8 cellular contexts compared by ENCODE assay signal in the genomic region with DNA sequence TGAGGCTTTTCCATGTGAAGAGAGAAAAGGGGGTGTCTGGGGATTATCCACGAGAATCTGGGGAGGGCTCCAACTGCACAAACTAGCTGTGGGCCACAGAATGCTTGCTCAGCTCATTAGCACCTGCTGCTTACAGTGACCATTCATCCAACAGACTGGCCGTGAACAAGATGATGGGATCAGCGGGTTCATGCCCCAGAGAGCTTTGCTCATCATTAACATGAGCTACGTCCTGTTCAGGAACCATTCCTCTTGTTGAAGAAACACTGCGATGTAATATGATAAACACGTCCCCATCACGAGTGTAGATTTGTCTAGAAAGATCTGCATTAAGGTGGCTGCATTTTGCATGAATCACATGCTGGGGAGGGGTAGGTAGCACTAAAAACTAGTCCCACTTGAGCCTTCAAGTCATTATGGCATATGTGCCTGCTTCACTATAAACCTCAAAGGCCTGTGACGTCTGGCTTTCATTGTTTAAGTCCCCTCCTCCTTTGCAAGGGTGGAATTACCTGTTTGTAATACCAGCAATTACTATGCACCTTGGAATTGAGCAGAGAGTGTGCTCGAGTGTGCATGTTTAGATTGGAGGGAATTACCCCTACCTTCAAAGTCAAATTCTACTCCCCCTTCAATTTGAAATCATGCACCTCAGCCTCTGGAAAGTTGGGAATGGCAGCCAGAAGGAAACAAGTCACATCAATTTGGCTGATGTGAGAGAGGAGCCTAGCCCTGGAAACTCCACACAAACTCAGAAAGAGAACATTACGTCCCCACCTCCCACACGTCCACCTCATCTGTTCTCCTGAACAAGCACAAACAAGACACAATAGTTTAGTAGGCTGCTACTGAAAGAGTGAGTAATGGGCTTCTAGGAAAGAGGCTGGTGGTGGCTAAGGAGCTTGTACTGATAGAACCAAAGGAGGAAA. TPM values are rescaled to one million over a fixed set of nuclear protein-coding genes. Genes with fewer than 3 reads are reported as not detected.
DNase-seq lines count a peak whose midpoint lies in the region; ATAC-seq, FAIRE-seq and TF ChIP-seq lines count a peak whose summit lies in the region.

No MANE protein-coding gene starts in this region.

- FAIRE-seq in GM12891 (lab: Jason Lieb, UNC): no peak

- TF ChIP-seq POLR2A in GM12891 (IDR thresholded peaks at IDR 0.05; ENCODE audit: low read depth, low read length): no peak

- peak; percentile 72 for ATAC-seq in esophagus mucosa
- no peak for ATAC-seq in HG03378 (IDR thresholded peaks at IDR 0.05; ENCODE audit: unreplicated experiment)
- no peak for ATAC-seq in HG02938 (IDR thresholded peaks at IDR 0.05; ENCODE audit: unreplicated experiment)
- no peak for ATAC-seq in HG03571 (IDR thresholded peaks at IDR 0.05; ENCODE audit: unreplicated experiment)

- no peak for DNase-seq in GM12891 (ENCODE audit: insufficient read length, low spot score)
- peak; percentile 61 to 63 for DNase-seq in activated CD4-positive, alpha-beta T cell treated with anti-CD3 and anti-CD28 coated beads for 4 hours
- DNase-seq in stimulated activated CD4-positive, alpha-beta T cell treated with anti-CD3 and anti-CD28 coated beads, Interleukin-12 subunit alpha, Interleukin-12 subunit beta, amount 100 ng/mL, for 4 hours: peak; percentile 62
- no peak for DNase-seq in effector CD8-positive, alpha-beta T cell (lab: John Stamatoyannopoulos, UW)

TF ChIP-seq in GM12891, 5 proteins besides CTCF, POLR2A, EP300 and RAD21:
- TF ChIP-seq POLR2AphosphoS5 (IDR thresholded peaks at IDR 0.05; ENCODE audit: low read depth, low read length): peak; percentile 29; the same call in 1 of the 2 replicates
- TF ChIP-seq PAX5 (IDR thresholded peaks at IDR 0.05; ENCODE audit: insufficient read depth, low read length, severe bottlenecking): no peak
- TF ChIP-seq SPI1 (IDR thresholded peaks at IDR 0.05; ENCODE audit: low read depth, low read length): no peak
- TF ChIP-seq POU2F2 (IDR thresholded peaks at IDR 0.05; ENCODE audit: low read depth, low read length): no peak
- TF ChIP-seq TAF1 (IDR thresholded peaks at IDR 0.05; ENCODE audit: low read depth, low read length): 0 out of 2 replicates have a peak, but pooled peaks have one; percentile 34

RNA-seq across cellular contexts. Expression of gene PLAGL2, which starts 3.7 kb away (rescaled TPM):
- 11.4 TPM for polyA plus RNA-seq in GM12891 (2012; ENCODE audit: low read depth, missing spikeins)
- total RNA-seq in esophagus mucosa: 11.0 TPM

RNA-seq across cellular contexts. Expression of gene POFUT1, which starts 3.9 kb away (rescaled TPM):
- 10.7 TPM for polyA plus RNA-seq in GM12891 (2012; ENCODE audit: low read depth, missing spikeins)
- 18.3 TPM for total RNA-seq in esophagus mucosa

Comparison
In these comparisons a context has a peak if more than half of its experiments do, and no peak if none do; other contexts are left out.
1. DNase-seq: peak in activated CD4-positive, alpha-beta T cell treated with anti-CD3 and anti-CD28 coated beads for 4 hours (2 of 2) and stimulated activated CD4-positive, alpha-beta T cell treated with anti-CD3 and anti-CD28 coated beads, Interleukin-12 subunit alpha, Interleukin-12 subunit beta, amount 100 ng/mL, for 4 hours (single experiment); none in GM12891 (single experiment) and effector CD8-positive, alpha-beta T cell (single experiment).